20 cellular contexts compared by ENCODE assay signal in genomic region chr13:97726664-97727235, GRCh38.
DNase-seq lines count a peak whose midpoint lies in the region; ATAC-seq and TF ChIP-seq lines count a peak whose summit lies in the region.
"Had no signal": no experiment of that assay in that cellular context is flagged by ENCODE, and none has a peak within 500 bp of the region (broad histone marks: within the 10 kb centered on the region; RNA-seq: fewer than 3 reads in every experiment).

No MANE protein-coding gene starts in this region.

- H3K36me3 ChIP-seq in left lung (no peaks in the 10 kb centered on the region), upper lobe of right lung (no peaks in the 10 kb centered on the region)
- H3K36me3 ChIP-seq: colonic mucosa, gastroesophageal sphincter, neural progenitor cell had no signal

- peak; percentile 72 for ATAC-seq in Right ventricle myocardium inferior
- ATAC-seq in left lung: peak; percentile 54
- peak; percentile 41 for ATAC-seq in upper lobe of right lung
- no peak for ATAC-seq in HG03354 (IDR thresholded peaks at IDR 0.05; ENCODE audit: poor library complexity, severe bottlenecking, unreplicated experiment)
- ATAC-seq: gastroesophageal sphincter, WTC11 had no signal

- intact Hi-C loops in Right ventricle myocardium inferior (cut with DNase I) (no loop called here), cardiac septum (cut with DNase I) (no loop called here), dorsolateral prefrontal cortex (cut with DNase I) (no loop called here), left lung (cut with DNase I) (no loop called here), upper lobe of right lung (cut with DNase I) (no loop called here)

- H3K4me1 ChIP-seq in left lung (peaks cover 0 to 15% of the 10 kb centered on the region in 2 donors), upper lobe of right lung (peaks cover 4% of the 10 kb centered on the region)
- H3K4me1 ChIP-seq: colonic mucosa, gastroesophageal sphincter, neural progenitor cell, testis had no signal

- no peaks in the 10 kb centered on the region for H3K27me3 ChIP-seq in dorsolateral prefrontal cortex
- no peaks in the 10 kb centered on the region for H3K27me3 ChIP-seq in left lung
- H3K27me3 ChIP-seq in upper lobe of right lung: no peaks in the 10 kb centered on the region
- H3K27me3 ChIP-seq: colonic mucosa, gastroesophageal sphincter, neural progenitor cell, testis had no signal

- H3K27ac ChIP-seq in dorsolateral prefrontal cortex (peak overlapping the region in 36 of 59 donors; percentile 4 to 91 (median 58)), left lung (peak overlapping the region in 1 of 2 donors; percentile 19), upper lobe of right lung (peak overlapping the region; percentile 31)
- H3K27ac ChIP-seq: colonic mucosa, gastroesophageal sphincter, neural progenitor cell, testis had no signal

- TF ChIP-seq CTCF in dorsolateral prefrontal cortex (IDR thresholded peaks at IDR 0.05 in 54 of 56, conservative IDR thresholded peaks at IDR 0.05 in 2 of 56; ENCODE audit: low read depth in 1 of 56, partially characterized antibody in 56 of 56) (no peak), left lung (IDR thresholded peaks at IDR 0.05) (no peak), upper lobe of right lung (IDR thresholded peaks at IDR 0.05) (no peak)

- no peak for DNase-seq in Right ventricle myocardium inferior (ENCODE audit: missing footprints)
- no peak for DNase-seq in cardiac septum (ENCODE audit: low spot score)
- no peak for DNase-seq in dorsolateral prefrontal cortex
- no peak for DNase-seq in left lung
- DNase-seq in upper lobe of right lung: no peak
- DNase-seq in NCI-H69 (lab: John Stamatoyannopoulos, UW): no peak
- DNase-seq in stimulated activated CD4-positive, alpha-beta T cell treated with anti-CD3 and anti-CD28 coated beads, Interleukin-4, amount 100 ng/mL, for 1 hour: no peak
- DNase-seq: ACHN; activated CD4-positive, alpha-beta T cell treated with anti-CD3 and anti-CD28 coated beads, Interleukin-2, amount 50 U/mL, for 48 hours; activated gamma-delta T cell treated with Interleukin-2 at 50 U/mL for 16 hours; colonic mucosa; NCI-H2029 treated with DMSO at 0.1 percent for 48 hours; NCI-H510A treated with DMSO at 0.1 percent for 48 hours; stimulated activated CD4-positive, alpha-beta T cell treated with anti-CD3 and anti-CD28 coated beads, Interleukin-15, amount 100 ng/mL, for 24 hours; T-helper 2 cell; testis had no signal

- H3K9me3 ChIP-seq in left lung (peaks cover 0 to 6% of the 10 kb centered on the region in 2 donors), upper lobe of right lung (no peaks in the 10 kb centered on the region)
- H3K9me3 ChIP-seq: colonic mucosa, gastroesophageal sphincter, testis had no signal

- H3K4me3 ChIP-seq in dorsolateral prefrontal cortex (no peak overlapping the region), left lung (no peak overlapping the region), upper lobe of right lung (no peak overlapping the region)
- H3K4me3 ChIP-seq: colonic mucosa, gastroesophageal sphincter, neural progenitor cell, testis had no signal
